Comparison of ENCODE assay signal across 8 cellular contexts in the genomic region with DNA sequence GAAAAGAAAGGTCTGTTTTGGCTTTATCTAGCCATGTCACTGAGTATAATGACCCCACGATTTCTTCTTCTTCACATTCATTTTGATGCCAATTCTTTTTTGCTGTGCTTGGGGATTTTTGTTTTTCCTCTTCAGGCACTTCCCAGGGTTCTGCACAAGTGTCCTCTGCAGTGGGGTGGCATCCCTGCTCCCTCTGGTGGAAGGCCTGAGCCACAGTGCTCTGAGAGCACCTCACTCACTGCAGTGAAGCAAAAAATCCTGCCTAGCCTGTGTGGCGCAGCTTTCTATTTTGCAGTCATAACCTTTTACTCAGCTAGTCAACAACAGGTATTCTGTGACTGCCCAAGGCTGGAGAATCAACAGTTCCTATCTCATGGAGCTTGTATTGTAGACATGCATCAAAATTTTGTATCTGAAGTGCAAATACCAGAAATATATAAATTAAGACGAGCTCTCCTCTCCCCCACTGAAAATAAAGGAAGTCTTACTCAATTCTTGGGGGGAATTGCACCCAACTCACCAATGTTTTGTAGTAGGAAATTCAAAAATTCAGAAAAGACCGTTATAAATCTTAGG.
DNase-seq lines count a peak whose midpoint lies in the region; ATAC-seq lines count a peak whose summit lies in the region.

No MANE protein-coding gene starts in this region.

- DNase-seq in SIG-M5 treated with dmso at 0.1 percent for 504 hours (lab: John Stamatoyannopoulos, UW; ENCODE audit: unreplicated experiment) (peak; percentile 0), SIG-M5 (lab: John Stamatoyannopoulos, UW) (no peak), NCI-H2107 (lab: John Stamatoyannopoulos, UW) (peak; percentile 38), amniotic epithelial cell (ENCODE audit: low read depth) (peak; percentile 63), hypothalamus (lab: John Stamatoyannopoulos, UW) (peak in 42 of 51 donors; percentile 14 to 80 (median 48)), sciatic nerve (ENCODE audit: low spot score) (peak; percentile 66), mesenteric fat pad (ENCODE audit: low spot score) (no peak)
- DNase-seq in effector CD4-positive, alpha-beta T cell = no peak

- intact Hi-C loops in sciatic nerve (cut with DNase I) = no loop called here

- ATAC-seq in sciatic nerve = peak; percentile 87

Comparison
In these comparisons a context has a peak if more than half of its experiments do, and no peak if none do; other contexts are left out.
1. DNase-seq: peak in SIG-M5 treated with dmso at 0.1 percent for 504 hours (single experiment), NCI-H2107 (single experiment), amniotic epithelial cell (single experiment), hypothalamus (42 of 51) and sciatic nerve (single experiment); none in SIG-M5 (single experiment), effector CD4-positive, alpha-beta T cell (single experiment) and mesenteric fat pad (single experiment).